Comparison of ENCODE assay signal across 9 cellular contexts in genomic region chr11:46277623-46278386, GRCh38. TPM values are rescaled to one million over a fixed set of nuclear protein-coding genes. Genes with fewer than 3 reads are reported as not detected.
DNase-seq lines count a peak whose midpoint lies in the region; ATAC-seq and FAIRE-seq lines count a peak whose summit lies in the region.
"Had no signal": no experiment of that assay in that cellular context is flagged by ENCODE, and none has a peak within 500 bp of the region (broad histone marks: within the 10 kb centered on the region; RNA-seq: fewer than 3 reads in every experiment).

Gene CREB3L1 (plus strand): TSS chr11:46277662. CDS start chr11:46278112, 450 bp downstream.

- H3K4me3 ChIP-seq in right cardiac atrium (ENCODE audit: low read length) (peak within 1 kb of the TSS; percentile 93), small intestine (ENCODE audit: low read depth in 1 of 2, low read length in 2 of 2) (peak within 1 kb of the TSS; percentile 53 to 86)

- ATAC-seq in T-cell (replicated peaks in 1 of 4) (peak in 2 of 4 experiments; percentile 5 to 39), right cardiac atrium (peak in 1 of 2 donors; percentile 2), GM19452 (IDR thresholded peaks at IDR 0.05; ENCODE audit: unreplicated experiment) (no peak)
- ATAC-seq in activated CD4-positive, CD25-positive, alpha-beta regulatory T cell treated with anti-CD3 and anti-CD28 coated beads, Interleukin-2, amount 50 U/mL, for 24 hours, result no peak

- POLR2A ChIA-PET in T-cell (lab: Charles Lee), result no interaction called here

- peaks cover 6 to 16% (median 11%) of the 10 kb centered on the region in 3 donors for H3K4me1 Mint-ChIP-seq in T-cell

- H3K27ac ChIP-seq in right cardiac atrium (ENCODE audit: low read length), result no peak within 1 kb of the TSS
- H3K27ac ChIP-seq in small intestine (ENCODE audit: low read depth in 1 of 2, low read length in 1 of 2), result peak within 1 kb of the TSS; percentile 78 to 96

- H3K36me3 ChIP-seq in small intestine (ENCODE audit: control insufficient read depth in 2 of 2, insufficient read depth in 2 of 2, low read length in 2 of 2), result no peaks in the 10 kb centered on the region

- peaks cover 35 to 36% of the 10 kb centered on the region in 2 donors for H3K27me3 Mint-ChIP-seq in T-cell

- no peaks in the 10 kb centered on the region for H3K36me3 Mint-ChIP-seq in T-cell

- intact Hi-C loops in right cardiac atrium (cut with DNase I), result no loop called here

- H3K9me3 Mint-ChIP-seq in T-cell, result no peaks in the 10 kb centered on the region

- FAIRE-seq in small intestine (lab: Jason Lieb, UNC), result no peak

- H3K27me3 ChIP-seq in right cardiac atrium (ENCODE audit: control insufficient read depth, insufficient read depth) (no peaks in the 10 kb centered on the region), small intestine (ENCODE audit: control insufficient read depth in 2 of 2, insufficient read depth in 2 of 2, low read length in 2 of 2) (no peaks in the 10 kb centered on the region)

- H3K9me3 ChIP-seq in right cardiac atrium (ENCODE audit: control insufficient read depth, low read length), result no peaks in the 10 kb centered on the region
- no peaks in the 10 kb centered on the region for H3K9me3 ChIP-seq in small intestine (ENCODE audit: control insufficient read depth, low read depth)

- H3K27ac Mint-ChIP-seq in T-cell, result peak within 1 kb of the TSS in 1 of 2 donors; percentile 19

- peaks cover 12% of the 10 kb centered on the region for H3K4me1 ChIP-seq in right cardiac atrium (ENCODE audit: control insufficient read depth, insufficient read depth, low read length)
- H3K4me1 ChIP-seq in small intestine (ENCODE audit: control insufficient read depth in 2 of 2, insufficient read depth in 1 of 2, low read depth in 1 of 2, low read length in 1 of 2), result peaks cover 10 to 11% of the 10 kb centered on the region in 2 donors

- CTCF ChIA-PET in T-cell (lab: Charles Lee), result no interaction called here

- WGBS in right cardiac atrium, result 1% methylated on average over 61 of the region's 61 CpGs
- WGBS in small intestine, 3 donors, result 1 to 2% (median 1%) methylated on average over 40 to 61 of the region's 61 CpGs

- peak; percentile 46 for DNase-seq in NCI-H1092 treated with DMSO at 0.1 percent for 48 hours (lab: John Stamatoyannopoulos, UW)
- DNase-seq in NCI-H1092 (lab: John Stamatoyannopoulos, UW), result no peak
- DNase-seq in T-cell, result no peak
- peak; percentile 65 to 80 (median 75) for DNase-seq in right cardiac atrium
- DNase-seq in small intestine, result peak; percentile 33
- no peak for DNase-seq in pons (ENCODE audit: low spot score)

- H3K4me3 Mint-ChIP-seq in T-cell, result peak within 1 kb of the TSS; percentile 47 to 69 (median 51)

RNA-seq across cellular contexts. Expression of gene CREB3L1, which starts in this region (rescaled TPM):
- total RNA-seq in T-cell (under 1 TPM in 3 of 5 donors, not detected in 2; 0.38 to 0.72 (median 0.38) TPM), right cardiac atrium (10 to 100 TPM in 3 of 4 donors, 1 to 10 TPM in 1; 9.7 to 18.8 (median 15.3) TPM)
- polyA plus RNA-seq in right cardiac atrium (15.2 TPM), small intestine (10 to 100 TPM; 14.3 to 36.9 (median 15.7) TPM)
- total RNA-seq: activated CD8-positive, alpha-beta memory T cell treated with anti-CD3 and anti-CD28 coated beads for 36 hours had no signal

Comparison
In these comparisons a context has a peak if more than half of its experiments do, and no peak if none do; other contexts are left out.
1. RNA of gene CREB3L1 (total RNA-seq): 9.7 to 18.8 TPM in right cardiac atrium; 0.38 to 0.72 TPM in T-cell; every median in the first group is over 4 times any median in the second.
2. DNase-seq: peak in NCI-H1092 treated with DMSO at 0.1 percent for 48 hours (single experiment), right cardiac atrium (3 of 3) and small intestine (single experiment); none in NCI-H1092 (single experiment), T-cell (0 of 34) and pons (single experiment).